ENCODE assay signal across 19 cellular contexts in the genomic region with DNA sequence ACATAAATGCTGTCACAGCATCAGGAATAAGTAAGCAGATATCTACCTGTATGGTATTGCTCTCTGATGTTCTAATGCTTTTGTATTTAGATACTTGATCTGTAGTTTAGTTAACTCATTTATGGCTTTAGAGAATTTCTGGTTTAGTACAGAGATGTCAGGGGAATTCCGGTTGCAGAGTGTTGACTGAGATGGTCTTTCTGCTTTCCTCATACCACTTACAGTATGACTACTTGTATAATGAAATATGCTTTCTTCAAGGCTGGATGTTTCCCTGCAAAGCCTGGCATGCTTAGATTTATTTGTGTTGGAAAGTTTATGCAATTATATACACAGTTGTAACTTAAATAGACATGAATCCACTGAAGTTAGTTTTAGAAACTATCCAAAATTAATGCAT.
"Had no signal": no experiment of that assay in that cellular context is flagged by ENCODE, and none has a peak within 500 bp of the region (broad histone marks: within the 10 kb centered on the region; RNA-seq: fewer than 3 reads in every experiment).

No MANE protein-coding gene starts in this region.

- H3K9me3 Mint-ChIP-seq: naive B cell; natural killer cell treated with Interleukin-12 subunit alpha and Interleukin-12 subunit beta and Interleukin-15 and Interleukin-18, amount 100 ng/mL, for 72 hours; neural crest cell; stimulated activated memory B cell treated with anti-CD40 and anti-IgM and Interleukin-4, amounts not matched to agents 10 μg/mL and 1 μg/mL and 100 μg/mL, for 72 hours had no signal

- H3K4me1 Mint-ChIP-seq: memory B cell; naive B cell; neural crest cell; stimulated activated memory B cell treated with anti-CD40 and anti-IgM and Interleukin-4, amounts not matched to agents 10 μg/mL and 1 μg/mL and 100 μg/mL, for 72 hours had no signal

- DNase-seq: dorsolateral prefrontal cortex; effector CD4-positive, alpha-beta T cell; foreskin fibroblast; gastrocnemius medialis; left ventricle myocardium superior; lower lobe of right lung; naive B cell; pancreas; right lobe of liver; stimulated activated CD4-positive, alpha-beta T cell treated with anti-CD3 and anti-CD28 coated beads, Interleukin-12 subunit alpha, Interleukin-12 subunit beta, amount 100 ng/mL, for 4 hours; stimulated activated CD4-positive, alpha-beta T cell treated with anti-CD3 and anti-CD28 coated beads, Interleukin-1b, Interleukin-23, amount 100 ng/mL, for 48 hours; stimulated activated CD4-positive, alpha-beta T cell treated with anti-CD3 and anti-CD28 coated beads, Interleukin-4, amount 100 ng/mL, for 24 hours; stimulated activated naive CD8-positive, alpha-beta T cell treated with anti-CD3 and anti-CD28 coated beads, Interleukin-15, Interleukin-2, amounts not matched to agents 100 U/mL and 50 U/mL, for 24 hours; substantia nigra; upper lobe of left lung had no signal

- H3K27me3 Mint-ChIP-seq: memory B cell; natural killer cell treated with Interleukin-12 subunit alpha and Interleukin-12 subunit beta and Interleukin-15 and Interleukin-18, amount 100 ng/mL, for 72 hours; stimulated activated memory B cell treated with anti-CD40 and anti-IgM and Interleukin-4, amounts not matched to agents 10 μg/mL and 1 μg/mL and 100 μg/mL, for 72 hours had no signal

- ATAC-seq: gastrocnemius medialis; left ventricle myocardium superior; lower lobe of right lung; natural killer cell treated with Interleukin-12 subunit alpha and Interleukin-12 subunit beta and Interleukin-15 and Interleukin-18, amount 100 ng/mL, for 72 hours; pancreas; right lobe of liver; stimulated activated memory B cell treated with anti-CD40 and anti-IgM and Interleukin-4, amounts not matched to agents 10 μg/mL and 1 μg/mL and 100 μg/mL, for 72 hours; stimulated activated naive CD8-positive, alpha-beta T cell treated with anti-CD3 and anti-CD28 coated beads, Interleukin-15, Interleukin-2, amounts not matched to agents 100 U/mL and 50 U/mL, for 24 hours had no signal

- H3K36me3 Mint-ChIP-seq: memory B cell; naive B cell; natural killer cell treated with Interleukin-12 subunit alpha and Interleukin-12 subunit beta and Interleukin-15 and Interleukin-18, amount 100 ng/mL, for 72 hours; stimulated activated memory B cell treated with anti-CD40 and anti-IgM and Interleukin-4, amounts not matched to agents 10 μg/mL and 1 μg/mL and 100 μg/mL, for 72 hours had no signal

- H3K27ac Mint-ChIP-seq: memory B cell; naive B cell; natural killer cell treated with Interleukin-12 subunit alpha and Interleukin-12 subunit beta and Interleukin-15 and Interleukin-18, amount 100 ng/mL, for 72 hours; stimulated activated memory B cell treated with anti-CD40 and anti-IgM and Interleukin-4, amounts not matched to agents 10 μg/mL and 1 μg/mL and 100 μg/mL, for 72 hours had no signal

- H3K4me3 Mint-ChIP-seq: memory B cell; naive B cell; natural killer cell treated with Interleukin-12 subunit alpha and Interleukin-12 subunit beta and Interleukin-15 and Interleukin-18, amount 100 ng/mL, for 72 hours; neural crest cell; stimulated activated memory B cell treated with anti-CD40 and anti-IgM and Interleukin-4, amounts not matched to agents 10 μg/mL and 1 μg/mL and 100 μg/mL, for 72 hours had no signal
